Comparison of ENCODE assay signal across 19 cellular contexts in the genomic region with DNA sequence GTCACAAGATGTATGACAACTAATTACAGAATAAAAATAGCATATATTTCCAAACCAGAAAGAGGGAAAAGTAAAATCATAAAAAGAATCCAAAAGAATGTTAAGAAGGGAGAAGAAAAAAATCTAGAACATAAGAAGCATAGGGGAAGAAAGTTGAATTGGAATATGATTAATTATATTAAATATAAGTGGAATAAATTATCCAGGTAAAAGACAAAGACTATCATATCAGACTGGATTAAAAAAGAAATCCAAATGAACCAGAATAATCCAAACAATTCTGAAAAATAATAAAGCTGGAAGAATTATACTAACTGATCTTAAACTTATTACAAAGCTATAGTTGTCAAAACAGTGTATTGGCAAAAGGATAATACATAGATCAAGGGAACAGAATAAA. TPM values are rescaled to one million over a fixed set of nuclear protein-coding genes. Genes with fewer than 3 reads are reported as not detected.
DNase-seq lines count a peak whose midpoint lies in the region; ATAC-seq, FAIRE-seq and TF ChIP-seq lines count a peak whose summit lies in the region.
"Had no signal": no experiment of that assay in that cellular context is flagged by ENCODE, and none has a peak within 500 bp of the region (broad histone marks: within the 10 kb centered on the region; RNA-seq: fewer than 3 reads in every experiment).

No MANE protein-coding gene starts in this region.

- TF ChIP-seq CTCF in HEK293 (tag by site-specific recombination; IDR thresholded peaks at IDR 0.05) (no peak), pancreas (IDR thresholded peaks at IDR 0.05) (no peak)

- DNase-seq in pancreas (no peak), NCI-H1436 (lab: John Stamatoyannopoulos, UW) (no peak)
- DNase-seq: C1 segment of cervical spinal cord; Calu3; CD4-positive, alpha-beta memory T cell; COR-L47; DMS53; DMS79 treated with DMSO at 0.1 percent for 48 hours; H9; HFFc6 had no signal

- ATAC-seq in pancreas (no peak), GM18520 (IDR thresholded peaks at IDR 0.05; ENCODE audit: unreplicated experiment) (no peak), HG02852 (IDR thresholded peaks at IDR 0.05; ENCODE audit: unreplicated experiment) (no peak)
- ATAC-seq: GM23338, HCT116 had no signal

- POLR2A ChIA-PET in HEK293 (lab: Yijun Ruan, JAX) = no interaction called here

- FAIRE-seq in A204.1 (lab: Jason Lieb, UNC) (peak; percentile 84), colon (lab: Jason Lieb, UNC) (peak; percentile 10), pancreas (lab: Jason Lieb, UNC) (peak; percentile 60)
- FAIRE-seq: GM12892 had no signal

- no peaks in the 10 kb centered on the region for H3K27me3 ChIP-seq in pancreas

- H3K4me1 ChIP-seq in HEK293 (ENCODE audit: control insufficient read depth, insufficient read depth, low read length) = 0 out of 2 replicates have a peak, but pooled peaks cover 5% of the 10 kb centered on the region
- peaks cover 0 to 20% (median 0%) of the 10 kb centered on the region in 3 donors for H3K4me1 ChIP-seq in pancreas

- H3K9me3 ChIP-seq in HEK293 (ENCODE audit: control insufficient read depth, insufficient read depth, low read depth, low read length) (peaks cover 4% of the 10 kb centered on the region), pancreas (no peaks in the 10 kb centered on the region)

- H3K27ac ChIP-seq in HEK293 (ENCODE audit: extremely low read depth, low read depth, low read length) = no peak overlapping the region
- H3K27ac ChIP-seq in pancreas = no peak overlapping the region
- H3K27ac ChIP-seq: 22Rv1 had no signal

- no peak overlapping the region for H3K4me3 ChIP-seq in HEK293 (ENCODE audit: low read depth, low read length)
- no peak overlapping the region for H3K4me3 ChIP-seq in pancreas
- H3K4me3 ChIP-seq: GM23338 had no signal

- CTCF ChIA-PET in HEK293 (lab: Yijun Ruan, JAX) = interaction anchor here (0.7 to 1.2 kb wide), 2 partner anchors 41 to 147 kb away, joined by 5 to 6 read pairs; no protein-coding TSS in a partner anchor

- peaks cover 42 to 55% of the 10 kb centered on the region in 2 experiments for H3K36me3 ChIP-seq in HEK293 (ENCODE audit: control insufficient read depth in 2 of 2, insufficient read depth in 1 of 2, low read length in 2 of 2)
- peaks cover 0 to 7% (median 0%) of the 10 kb centered on the region in 3 donors for H3K36me3 ChIP-seq in pancreas

- intact Hi-C loops in pancreas (cut with DNase I) = no loop called here

TF ChIP-seq in HEK293, 187 proteins besides CTCF, POLR2A, EP300 and RAD21:
- TF ChIP-seq SETDB1 (IDR thresholded peaks at IDR 0.05; ENCODE audit: insufficient read length, low read length) = peak; percentile 87
- 0 out of 2 replicates have a peak, but pooled peaks have one; percentile 18 for TF ChIP-seq ZBTB11 (tag by site-specific recombination; conservative IDR thresholded peaks at IDR 0.05; ENCODE audit: low read depth)
- no peak for TF ChIP-seq ZBTB7A (tag by site-specific recombination; IDR thresholded peaks at IDR 0.05; ENCODE audit: low read depth)

RNA-seq across cellular contexts. Expression of gene CSNK2A1, which starts 23.6 kb away (rescaled TPM):
- 10 to 100 TPM; 44.5 to 57.4 (median 49.5) TPM for total RNA-seq in pancreas
- 10 to 100 TPM; 12.7 to 21.2 TPM for polyA plus RNA-seq in pancreas

RNA-seq across cellular contexts. Expression of gene TBC1D20, which starts 57.7 kb away (rescaled TPM):
- total RNA-seq in pancreas = 10 to 100 TPM; 11.1 to 21.4 (median 12.9) TPM
- polyA plus RNA-seq in pancreas = 10 to 100 TPM; 11.5 to 17.3 TPM
